ENCODE assay signal across 8 cellular contexts in genomic region chr6:36131517-36132220, GRCh38. TPM values are rescaled to one million over a fixed set of nuclear protein-coding genes. Genes with fewer than 3 reads are reported as not detected.
DNase-seq lines count a peak whose midpoint lies in the region; ATAC-seq and TF ChIP-seq lines count a peak whose summit lies in the region.

No MANE protein-coding gene starts in this region.

- TF ChIP-seq POLR2A in esophagus squamous epithelium (IDR thresholded peaks at IDR 0.05), result peak in 1 of 4 donors; percentile 27

- H3K9me3 ChIP-seq in esophagus squamous epithelium, result no peaks in the 10 kb centered on the region

- peak overlapping the region; percentile 55 to 79 (median 74) for H3K4me3 ChIP-seq in esophagus squamous epithelium

- DNase-seq in activated gamma-delta T cell treated with Interleukin-2 at 50 U/mL for 16 hours, result peak; percentile 42
- no peak for DNase-seq in activated gamma-delta T cell (lab: John Stamatoyannopoulos, UW)
- peak; percentile 55 for DNase-seq in NCI-H146 (lab: John Stamatoyannopoulos, UW)
- peak; percentile 30 for DNase-seq in activated CD4-positive, alpha-beta T cell treated with anti-CD3 and anti-CD28 coated beads, Interleukin-2, amount 50 U/mL, for 1 hour
- no peak for DNase-seq in esophagus squamous epithelium (lab: John Stamatoyannopoulos, UW)
- peak; percentile 34 for DNase-seq in occipital lobe (lab: John Stamatoyannopoulos, UW)
- DNase-seq in T1000 (lab: John Stamatoyannopoulos, UW), result no peak

- peaks cover 0 to 15% (median 0%) of the 10 kb centered on the region in 4 donors for H3K27me3 ChIP-seq in esophagus squamous epithelium

- peaks cover 0 to 47% (median 0%) of the 10 kb centered on the region in 3 donors for H3K36me3 ChIP-seq in esophagus squamous epithelium

- intact Hi-C loops in esophagus squamous epithelium (cut with DNase I), result no loop called here

- 4 to 6% methylated on average over 5 to 6 of the region's 8 CpGs for WGBS in esophagus squamous epithelium, 2 donors

- peak; percentile 77 for ATAC-seq in HG02884 (IDR thresholded peaks at IDR 0.05; ENCODE audit: unreplicated experiment)

- no peak for TF ChIP-seq CTCF in esophagus squamous epithelium (IDR thresholded peaks at IDR 0.05)

- peak overlapping the region; percentile 81 to 98 (median 92) for H3K27ac ChIP-seq in esophagus squamous epithelium

- H3K4me1 ChIP-seq in esophagus squamous epithelium, result peaks cover 18 to 76% (median 21%) of the 10 kb centered on the region in 3 donors

RNA-seq across cellular contexts. Expression of gene MAPK13, which starts 1.4 kb away (rescaled TPM):
- 100 to 1,000 TPM in 2 of 4 donors, 10 to 100 TPM in 2; 62.2 to 136 (median 104) TPM for total RNA-seq in esophagus squamous epithelium
- 3.0 TPM for total RNA-seq in occipital lobe

Comparison
In these comparisons a context has a peak if more than half of its experiments do, and no peak if none do; other contexts are left out.
1. DNase-seq: peak in activated gamma-delta T cell treated with Interleukin-2 at 50 U/mL for 16 hours (single experiment), NCI-H146 (single experiment), activated CD4-positive, alpha-beta T cell treated with anti-CD3 and anti-CD28 coated beads, Interleukin-2, amount 50 U/mL, for 1 hour (single experiment) and occipital lobe (single experiment); none in activated gamma-delta T cell (single experiment), esophagus squamous epithelium (single experiment) and T1000 (single experiment).
2. RNA of gene MAPK13, which starts 1.4 kb away (total RNA-seq): 62.2 to 136 TPM in esophagus squamous epithelium; 3.0 TPM in occipital lobe (single experiment); every median in the first group is over 10 times any median in the second.